In genomic region chr3:53709856-53710674, GRCh38 we compare ENCODE assay signal across 8 cellular contexts.
DNase-seq lines count a peak whose midpoint lies in the region; ATAC-seq and TF ChIP-seq lines count a peak whose summit lies in the region.

No MANE protein-coding gene starts in this region.

- H3K4me1 ChIP-seq in CD4-positive, CD25-positive, alpha-beta regulatory T cell (ENCODE audit: control insufficient read depth, insufficient read depth, low read length, poor library complexity, severe bottlenecking): peaks cover 4% of the 10 kb centered on the region
- H3K4me1 ChIP-seq in MM.1S (ENCODE audit: low read length) (peaks cover 12% of the 10 kb centered on the region), adrenal gland (replicated peaks in 1 of 2) (peaks cover 0 to 33% of the 10 kb centered on the region in 2 donors)

- peak; percentile 25 to 67 (median 50) for DNase-seq in CD4-positive, CD25-positive, alpha-beta regulatory T cell
- DNase-seq in MM.1S: peak; percentile 67
- peak; percentile 63 for DNase-seq in SW480 (ENCODE audit: low spot score)
- peak; percentile 69 to 89 (median 75) for DNase-seq in adrenal gland
- peak; percentile 76 for DNase-seq in left cardiac atrium
- DNase-seq in pulmonary artery endothelial cell (ENCODE audit: low read depth, low spot score): peak; percentile 17

- TF ChIP-seq CTCF in MM.1S (IDR thresholded peaks at IDR 0.05; ENCODE audit: low read length) (peak; percentile 88), adrenal gland (IDR thresholded peaks at IDR 0.05) (peak; percentile 76 to 89 (median 84))

- H3K36me3 Mint-ChIP-seq in CD4-positive, CD25-positive, alpha-beta regulatory T cell: no peaks in the 10 kb centered on the region

- H2AFZ ChIP-seq in MM.1S (ENCODE audit: low read length): peak overlapping the region; percentile 31

- no peaks in the 10 kb centered on the region for H3K79me2 ChIP-seq in MM.1S (ENCODE audit: low read length)

- H3K4me1 Mint-ChIP-seq in CD4-positive, CD25-positive, alpha-beta regulatory T cell: peaks cover 0 to 10% (median 4%) of the 10 kb centered on the region in 4 donors

- no peaks in the 10 kb centered on the region for H3K9me3 ChIP-seq in CD4-positive, CD25-positive, alpha-beta regulatory T cell (ENCODE audit: control insufficient read depth in 2 of 2, low read length in 2 of 2)
- H3K9me3 ChIP-seq in MM.1S (replicated peaks; ENCODE audit: insufficient read depth, low read length) (no peaks in the 10 kb centered on the region), adrenal gland (replicated peaks in 1 of 3) (no peaks in the 10 kb centered on the region)

- no peaks in the 10 kb centered on the region for H3K9me3 Mint-ChIP-seq in CD4-positive, CD25-positive, alpha-beta regulatory T cell

- H3K9me2 ChIP-seq in MM.1S (replicated peaks; ENCODE audit: insufficient read depth, low read length): no peaks in the 10 kb centered on the region

- no peak overlapping the region for H3K27ac Mint-ChIP-seq in CD4-positive, CD25-positive, alpha-beta regulatory T cell

- intact Hi-C loops in adrenal gland (cut with DNase I): loop anchor here (5.0 to 10.0 kb wide), 4 partner anchors 333 to 485 kb away; no protein-coding TSS in a partner anchor
- intact Hi-C loops in left cardiac atrium (cut with DNase I): loop anchor here in 1 of 2 donors (2.0 to 10.0 kb wide), 4 partner anchors 33 to 408 kb away; no protein-coding TSS in a partner anchor

- H4K20me1 ChIP-seq in MM.1S (ENCODE audit: insufficient read depth, low read length): no peaks in the 10 kb centered on the region

- H3K4me2 ChIP-seq in MM.1S (ENCODE audit: low read depth, low read length): peak overlapping the region; percentile 21; the same call in 1 of the 2 replicates

- no peak overlapping the region for H3K4me3 ChIP-seq in CD4-positive, CD25-positive, alpha-beta regulatory T cell (ENCODE audit: low read depth, low read length)
- H3K4me3 ChIP-seq in MM.1S (ENCODE audit: low read length) (no peak overlapping the region), adrenal gland (no peak overlapping the region)

- WGBS in adrenal gland, 4 donors: 16 to 23% (median 18%) methylated on average over 9 to 11 of the region's 11 CpGs

- no peak overlapping the region for H3K9ac ChIP-seq in MM.1S (ENCODE audit: low read length)

- ATAC-seq in CD4-positive, CD25-positive, alpha-beta regulatory T cell (ENCODE audit: low read depth in 2 of 2): peak; percentile 51 to 63
- ATAC-seq in GM21367 (IDR thresholded peaks at IDR 0.05; ENCODE audit: unreplicated experiment): peak; percentile 51
- ATAC-seq in left cardiac atrium: peak; percentile 49 to 65
- ATAC-seq in GM19463 (IDR thresholded peaks at IDR 0.05; ENCODE audit: unreplicated experiment): no peak

- no peaks in the 10 kb centered on the region for H3K36me3 ChIP-seq in CD4-positive, CD25-positive, alpha-beta regulatory T cell (ENCODE audit: control insufficient read depth, insufficient read depth, low read length)
- H3K36me3 ChIP-seq in MM.1S (replicated peaks; ENCODE audit: insufficient read depth, low read length) (no peaks in the 10 kb centered on the region), adrenal gland (replicated peaks in 1 of 2) (no peaks in the 10 kb centered on the region)

- H3K4me3 Mint-ChIP-seq in CD4-positive, CD25-positive, alpha-beta regulatory T cell: no peak overlapping the region

- H3K27me3 Mint-ChIP-seq in CD4-positive, CD25-positive, alpha-beta regulatory T cell: peaks cover 4% of the 10 kb centered on the region

- no peak overlapping the region for H3K27ac ChIP-seq in CD4-positive, CD25-positive, alpha-beta regulatory T cell (ENCODE audit: insufficient read depth, low read length, poor library complexity, severe bottlenecking)
- no peak overlapping the region for H3K27ac ChIP-seq in MM.1S (ENCODE audit: low read length)
- peak overlapping the region in 1 of 5 donors; percentile 27 for H3K27ac ChIP-seq in adrenal gland

- no peaks in the 10 kb centered on the region for H3F3A ChIP-seq in MM.1S (ENCODE audit: insufficient read depth, low read length)

- no peaks in the 10 kb centered on the region for H3K27me3 ChIP-seq in CD4-positive, CD25-positive, alpha-beta regulatory T cell (ENCODE audit: control insufficient read depth, insufficient read depth, low read length)
- no peaks in the 10 kb centered on the region for H3K27me3 ChIP-seq in MM.1S (replicated peaks; ENCODE audit: insufficient read depth, low read length)
- no peaks in the 10 kb centered on the region for H3K27me3 ChIP-seq in adrenal gland

- no peak for TF ChIP-seq POLR2A in adrenal gland (IDR thresholded peaks at IDR 0.05)

Comparison
In these comparisons a context has a peak if more than half of its experiments do, and no peak if none do; other contexts are left out.
1. DNase-seq: peak in every context shown above with its lines; median percentile 76 in left cardiac atrium; 75 in adrenal gland; 67 in MM.1S; 63 in SW480; 50 in CD4-positive, CD25-positive, alpha-beta regulatory T cell; 17 in pulmonary artery endothelial cell.